Comparison of ENCODE assay signal across 8 cellular contexts in the genomic region with DNA sequence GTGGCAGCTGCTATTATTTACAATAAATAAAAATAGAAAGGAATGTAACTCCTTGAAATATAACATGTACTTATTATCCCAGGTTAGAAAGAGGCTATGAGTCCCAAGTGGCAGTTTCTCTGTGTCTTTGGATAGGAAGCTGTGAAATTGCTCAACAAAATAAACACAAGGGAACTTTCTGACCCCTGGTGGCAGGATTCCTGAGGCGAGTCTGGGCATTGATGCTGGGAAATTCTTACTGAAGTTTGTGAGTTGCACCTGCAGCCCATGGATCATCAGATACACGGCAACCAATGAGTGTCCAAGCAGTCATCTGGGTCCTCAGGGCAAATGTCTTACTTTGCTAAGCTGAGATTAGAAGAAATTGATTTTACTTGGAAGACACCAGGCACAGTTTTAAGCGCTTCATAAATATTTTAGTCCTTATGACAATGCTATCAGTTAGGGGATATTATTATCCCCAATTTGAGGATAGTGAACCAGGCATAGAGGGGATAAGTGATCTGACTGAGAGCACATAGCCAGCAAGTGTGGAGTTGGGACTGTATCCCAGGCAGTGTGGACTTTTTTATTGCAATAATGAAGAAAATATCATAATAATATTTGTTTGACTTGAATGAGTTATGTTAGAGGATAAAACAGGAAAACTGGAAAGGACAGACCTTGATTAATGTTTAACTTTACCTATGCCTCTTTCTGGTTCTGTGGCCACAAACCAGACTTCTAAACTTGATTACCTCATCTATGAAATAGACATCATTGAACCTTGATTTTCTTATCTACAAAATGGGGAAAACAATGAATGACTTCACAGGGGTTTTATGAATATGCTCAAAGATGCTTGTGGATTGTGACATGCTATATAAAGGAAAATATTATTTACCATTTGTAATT.
DNase-seq lines count a peak whose midpoint lies in the region; ATAC-seq, FAIRE-seq and TF ChIP-seq lines count a peak whose summit lies in the region.

No MANE protein-coding gene starts in this region.

- ATAC-seq in GM21786 (IDR thresholded peaks at IDR 0.05; ENCODE audit: unreplicated experiment) = no peak
- ATAC-seq in HG03039 (IDR thresholded peaks at IDR 0.05; ENCODE audit: unreplicated experiment) = no peak
- ATAC-seq in HG03439 (IDR thresholded peaks at IDR 0.05; ENCODE audit: unreplicated experiment) = no peak

- H3K9me1 ChIP-seq in keratinocyte (ENCODE audit: control insufficient read depth, extremely low read depth, insufficient read depth, low read length) = no peaks in the 10 kb centered on the region

- H3K27me3 ChIP-seq in ascending aorta = no peaks in the 10 kb centered on the region
- peaks cover 3% of the 10 kb centered on the region for H3K27me3 ChIP-seq in keratinocyte (ENCODE audit: control insufficient read depth, extremely low read depth, insufficient read depth, low read length)

- H3K27me3 Mint-ChIP-seq in Calu3 (ENCODE audit: unreplicated experiment) = no peaks in the 10 kb centered on the region

- H3K4me1 ChIP-seq in ascending aorta (peaks cover 0 to 3% of the 10 kb centered on the region in 2 donors), keratinocyte (ENCODE audit: control insufficient read depth, extremely low read depth, insufficient read depth, low read length) (peaks cover 3% of the 10 kb centered on the region)

- no peak overlapping the region for H3K27ac Mint-ChIP-seq in Calu3 (ENCODE audit: unreplicated experiment)

- no peak overlapping the region for H3K27ac ChIP-seq in ascending aorta
- no peak overlapping the region for H3K27ac ChIP-seq in keratinocyte (ENCODE audit: control insufficient read depth, insufficient read depth, low read length)

- no peak overlapping the region for H3K4me3 ChIP-seq in ascending aorta
- H3K4me3 ChIP-seq in keratinocyte (ENCODE audit: control insufficient read depth in 2 of 3, extremely low read depth in 1 of 3, insufficient read depth in 2 of 3, low read depth in 1 of 3, low read length in 3 of 3) = no peak overlapping the region

- BruUV-seq in Calu3 (replicated peaks; lab: Mats Ljungman, UMichigan) = no TSS peak

- dilution Hi-C loops in keratinocyte (cut with MboI; ENCODE audit: extremely low pct_ligation_motif_present, low sequenced_read_pairs) = no loop called here

- CTCF ChIA-PET in Calu3 (lab: Charles Lee) = interaction anchor here (0.5 to 1.2 kb wide), 2 partner anchors 389 to 398 kb away, joined by 3 to 15 read pairs; no protein-coding TSS in a partner anchor

- H3K36me3 ChIP-seq in ascending aorta (no peaks in the 10 kb centered on the region), keratinocyte (ENCODE audit: control insufficient read depth in 2 of 2, extremely low read depth in 1 of 2, insufficient read depth in 2 of 2, low read length in 2 of 2) (no peaks in the 10 kb centered on the region)

- H3K4me3 Mint-ChIP-seq in Calu3 (ENCODE audit: low read depth, unreplicated experiment) = no peak overlapping the region

- no peaks in the 10 kb centered on the region for H4K20me1 ChIP-seq in keratinocyte (ENCODE audit: control insufficient read depth, extremely low read depth, insufficient read depth, low read length)

- DNase-seq in Calu3 = peak; percentile 58
- peak in 1 of 2 donors; percentile 69 for DNase-seq in ascending aorta (ENCODE audit: low spot score in 2 of 2)
- DNase-seq in keratinocyte (ENCODE audit: low read depth, low spot score) = peak; percentile 5
- DNase-seq in SK-N-DZ (ENCODE audit: low spot score) = no peak

- peak; percentile 35 for TF ChIP-seq CTCF in Calu3 (IDR thresholded peaks at IDR 0.05; ENCODE audit: unreplicated experiment)
- TF ChIP-seq CTCF in ascending aorta (IDR thresholded peaks at IDR 0.05) = peak; percentile 10 to 68 (median 47)
- peak; percentile 57 to 62 (median 59) for TF ChIP-seq CTCF in keratinocyte (optimal IDR thresholded peaks at IDR 0.05 in 1 of 3, IDR thresholded peaks at IDR 0.05 in 1 of 3, conservative IDR thresholded peaks at IDR 0.05 in 1 of 3; ENCODE audit: extremely low read depth in 1 of 3, insufficient read depth in 2 of 3, low read length in 3 of 3)

- FAIRE-seq in keratinocyte (lab: Jason Lieb, UNC) = peak; percentile 51

- peaks cover 4% of the 10 kb centered on the region for H3K36me3 Mint-ChIP-seq in Calu3 (ENCODE audit: insufficient read depth, unreplicated experiment)

- TF ChIP-seq EP300 in Ishikawa (IDR thresholded peaks at IDR 0.05; ENCODE audit: borderline replicate concordance) = no peak

- H3K4me2 ChIP-seq in keratinocyte (ENCODE audit: control insufficient read depth, extremely low read depth, insufficient read depth, low read depth, low read length) = no peak overlapping the region

- peaks cover 15% of the 10 kb centered on the region for H3K4me1 Mint-ChIP-seq in Calu3 (ENCODE audit: low read depth, unreplicated experiment)

- intact Hi-C loops in Calu3 (cut with micrococcal nuclease; ENCODE audit: unreplicated experiment) (loop anchor here (1.0 to 10.0 kb wide), 3 partner anchors 59 to 397 kb away; no protein-coding TSS in a partner anchor), ascending aorta (cut with DNase I) (loop anchor here (5.0 kb wide), 1 partner anchor 61 kb away; no protein-coding TSS in a partner anchor)

- H3K9ac ChIP-seq in keratinocyte (ENCODE audit: control insufficient read depth, extremely low read depth, insufficient read depth, low read length) = no peak overlapping the region

- no peaks in the 10 kb centered on the region for H3K79me2 ChIP-seq in keratinocyte (ENCODE audit: control insufficient read depth, insufficient read depth, low read length)

- TF ChIP-seq RAD21 in Ishikawa (IDR thresholded peaks at IDR 0.05; ENCODE audit: low read depth) = peak; percentile 44

- no peak overlapping the region for H2AFZ ChIP-seq in keratinocyte (ENCODE audit: control insufficient read depth, low read length)

- H3K9me3 ChIP-seq in ascending aorta (no peaks in the 10 kb centered on the region), keratinocyte (ENCODE audit: control insufficient read depth, low read depth, low read length) (no peaks in the 10 kb centered on the region)

- H3K9me3 Mint-ChIP-seq in Calu3 (ENCODE audit: low read depth, unreplicated experiment) = no peaks in the 10 kb centered on the region

TF ChIP-seq in Ishikawa, 13 proteins besides CTCF, POLR2A, EP300 and RAD21:
- no peak for TF ChIP-seq TEAD4 (IDR thresholded peaks at IDR 0.05)
- TF ChIP-seq CEBPB (IDR thresholded peaks at IDR 0.05) = peak; percentile 45
